13 cellular contexts compared by ENCODE assay signal in the genomic region with DNA sequence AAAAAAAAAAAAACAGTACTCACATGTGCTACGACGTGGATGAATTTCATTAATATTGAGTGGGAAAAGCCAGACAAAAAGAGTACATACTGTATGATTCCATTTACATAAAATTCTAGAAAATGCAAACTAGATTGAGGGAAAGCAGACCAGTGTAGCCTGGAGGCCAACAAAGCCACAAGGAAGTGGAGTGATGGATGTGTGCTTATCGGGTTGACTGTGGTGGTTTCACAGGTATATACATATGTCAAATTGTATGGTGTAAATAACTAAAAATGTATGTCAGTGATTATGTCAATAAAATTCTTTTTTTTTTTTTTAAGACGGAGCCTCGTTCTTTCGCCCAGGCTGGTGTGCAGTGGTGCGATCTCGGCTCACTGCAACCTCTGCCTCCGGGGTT.
"Had no signal": no experiment of that assay in that cellular context is flagged by ENCODE, and none has a peak within 500 bp of the region (broad histone marks: within the 10 kb centered on the region; RNA-seq: fewer than 3 reads in every experiment).

No MANE protein-coding gene starts in this region.

- H3K36me3 ChIP-seq: breast epithelium had no signal

- ATAC-seq: esophagus mucosa; left colon; lower lobe of right lung; stimulated activated naive CD8-positive, alpha-beta T cell treated with anti-CD3 and anti-CD28 coated beads, Interleukin-15, amount 100 ng/mL, for 72 hours; upper lobe of right lung had no signal

- H3K4me3 ChIP-seq: breast epithelium, lower lobe of right lung, upper lobe of right lung had no signal

- H3K27me3 ChIP-seq: breast epithelium, upper lobe of right lung had no signal

- H3K27ac ChIP-seq: upper lobe of right lung had no signal

- DNase-seq: activated CD4-positive, alpha-beta T cell treated with anti-CD3 and anti-CD28 coated beads for 1 hour; activated CD4-positive, alpha-beta T cell treated with anti-CD3 and anti-CD28 coated beads, Interleukin-2, amount 50 U/mL, for 4 hours; activated gamma-delta T cell; cerebellar nuclear complex; cortex of kidney; effector CD4-positive, alpha-beta T cell; left colon; lower lobe of right lung; retina; stimulated activated naive CD8-positive, alpha-beta T cell treated with anti-CD3 and anti-CD28 coated beads, Interleukin-15, amount 100 ng/mL, for 72 hours; upper lobe of right lung had no signal

- H3K9me3 ChIP-seq: breast epithelium, lower lobe of right lung, upper lobe of right lung had no signal
